Comparison of ENCODE assay signal across 1 cellular context in the genomic region with DNA sequence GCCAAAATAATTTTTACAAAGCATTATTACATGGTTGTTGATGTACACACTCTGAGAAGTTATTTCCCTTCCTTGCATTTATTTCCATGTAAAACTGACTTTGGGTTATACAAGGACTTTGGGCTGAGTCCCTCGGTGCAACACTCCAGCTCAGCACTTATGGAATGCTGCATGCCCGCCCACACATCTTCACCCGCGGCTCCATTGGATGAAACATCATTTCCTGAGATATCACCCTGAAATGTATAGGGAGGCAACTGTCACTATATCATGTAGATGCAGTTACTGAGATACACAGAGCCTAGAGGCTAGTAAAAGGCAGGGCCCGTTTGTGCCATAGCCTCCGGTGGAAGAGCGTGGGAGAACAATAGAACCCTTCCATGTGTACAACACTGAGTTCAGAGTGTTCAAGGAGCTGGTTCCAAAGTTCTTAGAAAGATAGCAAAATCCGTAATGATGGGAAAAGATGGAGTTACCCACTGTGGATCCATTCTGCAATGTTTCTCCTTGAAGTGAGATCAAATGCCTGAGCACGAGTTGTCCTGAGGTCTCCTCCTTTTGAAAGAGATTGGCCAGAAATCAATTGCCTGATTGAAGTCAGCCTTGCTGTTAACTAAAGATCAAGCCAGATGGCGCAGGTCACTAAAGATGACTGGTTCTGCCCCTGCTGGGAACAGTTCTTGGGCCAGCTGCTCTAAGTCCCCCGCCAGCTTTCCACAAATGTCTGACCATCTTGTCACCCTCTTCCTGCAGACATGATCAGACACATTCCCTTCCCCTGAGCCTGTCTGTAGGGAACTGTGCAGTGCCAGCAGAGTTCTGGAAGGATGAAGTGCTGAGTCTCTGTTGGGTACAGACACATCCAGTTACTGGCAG.
TF ChIP-seq lines count a peak whose summit lies in the region.

No MANE protein-coding gene starts in this region.

TF ChIP-seq in HCT116, 20 proteins besides CTCF, POLR2A, EP300 and RAD21:
- TF ChIP-seq EGR1 (IDR thresholded peaks at IDR 0.05; ENCODE audit: low read depth) (peak; percentile 88), CBX3 (IDR thresholded peaks at IDR 0.05; ENCODE audit: low read depth) (no peak)
